ENCODE assay signal across 15 cellular contexts in genomic region chr21:45016491-45017375, GRCh38. TPM values are rescaled to one million over a fixed set of nuclear protein-coding genes. Genes with fewer than 3 reads are reported as not detected.
DNase-seq lines count a peak whose midpoint lies in the region; ATAC-seq, FAIRE-seq and TF ChIP-seq lines count a peak whose summit lies in the region.
"Had no signal": no experiment of that assay in that cellular context is flagged by ENCODE, and none has a peak within 500 bp of the region (broad histone marks: within the 10 kb centered on the region; RNA-seq: fewer than 3 reads in every experiment).

No MANE protein-coding gene starts in this region.

- H3K9me1 ChIP-seq in K562 (ENCODE audit: control insufficient read depth, insufficient read depth, low read length), result no peaks in the 10 kb centered on the region

- H3K9ac ChIP-seq in K562 (ENCODE audit: insufficient read depth in 1 of 2, low read depth in 2 of 2, low read length in 2 of 2), result no peak overlapping the region

- POLR2A ChIA-PET in K562 (lab: Yijun Ruan, JAX), result interaction anchor here (0.6 to 1.0 kb wide), 3 partner anchors 10 to 1000 kb away, joined by 3 read pairs; no protein-coding TSS in a partner anchor

- no peak for TF ChIP-seq CTCF in K562 (IDR thresholded peaks at IDR 0.05 in 2 of 3, conservative IDR thresholded peaks at IDR 0.05 in 1 of 3; ENCODE audit: insufficient read depth in 2 of 3, low read depth in 1 of 3, low read length in 3 of 3)
- no peak for TF ChIP-seq CTCF in left lung (IDR thresholded peaks at IDR 0.05)

- CTCF ChIA-PET in K562 (lab: Yijun Ruan, JAX; ENCODE audit: low intra/inter-chr PET ratio), result no interaction called here

- H3K27me3 ChIP-seq in H7 (ENCODE audit: control insufficient read depth, insufficient read depth, low read length) (peaks cover 5% of the 10 kb centered on the region), K562 (ENCODE audit: control insufficient read depth in 2 of 2, insufficient read depth in 2 of 2, low read length in 2 of 2) (peaks cover 53 to 90% of the 10 kb centered on the region in 2 experiments), left lung (peaks cover 8 to 87% of the 10 kb centered on the region in 2 donors)
- H3K27me3 ChIP-seq: adrenal gland had no signal

- no peak for TF ChIP-seq EP300 in K562 (IDR thresholded peaks at IDR 0.05; ENCODE audit: low read length)

- H3K79me2 ChIP-seq in K562 (ENCODE audit: control insufficient read depth, insufficient read depth, low read length), result no peaks in the 10 kb centered on the region

- DNase-seq in H7, result peak; percentile 50
- no peak for DNase-seq in K562 (ENCODE audit: extremely low read depth in 1 of 4, low spot score in 3 of 4)
- DNase-seq in left lung, result peak; percentile 31 to 45
- DNase-seq in retina, result peak; percentile 75
- DNase-seq in superior temporal gyrus (ENCODE audit: extremely low spot score), result no peak
- no peak for DNase-seq in NCI-H774 (lab: John Stamatoyannopoulos, UW)
- DNase-seq in GDM1 (lab: John Stamatoyannopoulos, UW), result no peak
- DNase-seq: midbrain; NCI-H187 treated with DMSO at 0.1 percent for 48 hours; NK-92 treated with Interleukin-12 subunit alpha and Interleukin-12 subunit beta, amount 100 ng/mL, for 24 hours had no signal

- 10% methylated on average over 23 of the region's 23 CpGs for WGBS in K562 (ENCODE audit: insufficient coverage, low coverage, missing lambda C conversion rate)

- no TSS peak for BruUV-seq in K562 (replicated peaks; lab: Mats Ljungman, UMichigan)

- no peaks in the 10 kb centered on the region for H3K36me3 ChIP-seq in H7 (replicated peaks; ENCODE audit: control insufficient read depth, insufficient read depth, low read length)
- H3K36me3 ChIP-seq in K562 (ENCODE audit: control insufficient read depth, insufficient read depth, low read length), result no peaks in the 10 kb centered on the region
- H3K36me3 ChIP-seq in left lung, result no peaks in the 10 kb centered on the region
- H3K36me3 ChIP-seq: adrenal gland had no signal

- no peak overlapping the region for H3K4me2 ChIP-seq in K562 (ENCODE audit: insufficient read depth, low read length)
- H3K4me2 ChIP-seq: GM23338 had no signal

- no peaks in the 10 kb centered on the region for H3K9me3 ChIP-seq in K562 (replicated peaks; ENCODE audit: control insufficient read depth, insufficient read depth, low read depth, low read length)
- H3K9me3 ChIP-seq in left lung, result no peaks in the 10 kb centered on the region
- H3K9me3 ChIP-seq: adrenal gland had no signal

- no peak for FAIRE-seq in K562 (lab: Jason Lieb, UNC)
- FAIRE-seq: GM19239 had no signal

- no peak overlapping the region for H2AFZ ChIP-seq in K562 (ENCODE audit: low read depth, low read length)
- H2AFZ ChIP-seq: GM23338 had no signal

- no peak for TF ChIP-seq RAD21 in K562 (CRISPR knock-in tag; conservative IDR thresholded peaks at IDR 0.05 in 1 of 2, IDR thresholded peaks at IDR 0.05 in 1 of 2)

- TF ChIP-seq POLR2A in K562 (conservative IDR thresholded peaks at IDR 0.05), result no peak

- H3K4me1 ChIP-seq in K562 (replicated peaks in 1 of 2; ENCODE audit: control insufficient read depth in 2 of 2, insufficient read depth in 2 of 2, low read length in 2 of 2) (peaks cover 0 to 59% of the 10 kb centered on the region in 2 experiments; a peak in 2 of 5 replicates), left lung (peaks cover 0 to 15% of the 10 kb centered on the region in 2 donors)

- H3K4me3 ChIP-seq in H7 (ENCODE audit: insufficient read depth, low read depth, low read length) (no peak overlapping the region), K562 (no peak overlapping the region), left lung (no peak overlapping the region)
- H3K4me3 ChIP-seq: adrenal gland, GM23338 had no signal

- intact Hi-C loops in K562 (cut with micrococcal nuclease), result loop anchor here (10.0 kb wide), 1 partner anchor 118 kb away; no protein-coding TSS in a partner anchor
- intact Hi-C loops in left lung (cut with DNase I), result no loop called here

- in situ Hi-C loops in K562 (cut with MboI), result no loop called here

- H4K20me1 ChIP-seq in K562 (replicated peaks; ENCODE audit: control insufficient read depth, insufficient read depth, low read length), result no peaks in the 10 kb centered on the region; the same call in 1 of the 2 replicates

- ATAC-seq in K562 (no peak; the same call in 2 of the 3 replicates), left lung (no peak), GM19351 (IDR thresholded peaks at IDR 0.05; ENCODE audit: unreplicated experiment) (no peak)

- H3K27ac ChIP-seq in K562 (ENCODE audit: extremely low read depth, low read depth, low read length), result no peak overlapping the region
- H3K27ac ChIP-seq in left lung, result no peak overlapping the region
- H3K27ac ChIP-seq: adrenal gland, HL-60 had no signal

TF ChIP-seq in K562, 482 proteins besides CTCF, POLR2A, EP300 and RAD21:
- peak; percentile 59 for TF ChIP-seq NFIC (IDR thresholded peaks at IDR 0.05)
- no peak for TF ChIP-seq MBD2 (IDR thresholded peaks at IDR 0.05; ENCODE audit: borderline replicate concordance, low read depth)

RNA-seq across cellular contexts. Expression of gene ADARB1, which starts 57.6 kb away (rescaled TPM):
- 5.5 and 8.0 TPM in 2 replicates for total RNA-seq in H7 (2014; rRNA removed; shearing (Covaris generic))
- 40.2 and 48.3 TPM in 2 replicates for total RNA-seq in K562 (2011; cell fraction: chromatin; rRNA removed; ENCODE audit: low replicate concordance)
- total RNA-seq in K562 (2011; cell fraction: nucleolus; rRNA removed), result 29.0 and 30.4 TPM in 2 replicates
- total RNA-seq in K562 (2011; cell fraction: nucleoplasm; rRNA removed), result 24.6 and 33.4 TPM in 2 replicates
- total RNA-seq in K562 (2014; rRNA removed) (7.7 and 9.1 TPM in 2 replicates), K562 (2014; rRNA removed; fragmentation: Illumina TruSeq; extraction: Trizol) (8.3 TPM in 2 replicates), K562 (2015; rRNA removed; fragmentation: Illumina TruSeq; extraction: Trizol) (6.4 and 7.1 TPM in 2 replicates), K562 (2021) (12.0 and 16.0 TPM in 2 replicates), left lung (10 to 100 TPM; 30.4 to 53.4 TPM)
- polyA plus RNA-seq in K562 (2011; rRNA removed) (8.4 and 11.8 TPM in 2 replicates), K562 (2014; fragmentation: Illumina TruSeq; extraction: Trizol) (7.3 and 9.2 TPM in 2 replicates), K562 (2014; fragmentation: Nextera tagmentation; extraction: Ambion mirVana) (1 to 10 TPM; 7.1 to 8.1 TPM), K562 (2014; rRNA removed) (6.7 and 12.8 TPM in 2 replicates)
- polyA plus RNA-seq in K562 (2011; cell fraction: cytosol; rRNA removed), result 6.6 and 7.4 TPM in 2 replicates
- 15.0 and 23.8 TPM in 2 replicates for polyA plus RNA-seq in K562 (2011; cell fraction: nucleus; rRNA removed)
- polyA plus RNA-seq in K562 (2012), result 7.5 and 8.1 TPM in 2 replicates
- polyA minus RNA-seq in K562 (2011; rRNA and poly(A)+ RNA removed), result 10.4 and 16.9 TPM in 2 replicates
- polyA minus RNA-seq in K562 (2011; cell fraction: cytosol; rRNA and poly(A)+ RNA removed), result 12.7 and 15.3 TPM in 2 replicates
- polyA minus RNA-seq in K562 (2011; cell fraction: nucleus; rRNA and poly(A)+ RNA removed), result 13.3 and 18.3 TPM in 2 replicates

Comparison
In these comparisons a context has a peak if more than half of its experiments do, and no peak if none do; other contexts are left out.
1. DNase-seq: peak in H7 (single experiment), left lung (2 of 2) and retina (single experiment); none in K562 (0 of 4), superior temporal gyrus (single experiment), NCI-H774 (single experiment) and GDM1 (single experiment).